ENCODE assay signal across 7 cellular contexts in genomic region chr3:13480340-13481318, GRCh38. TPM values are rescaled to one million over a fixed set of nuclear protein-coding genes. Genes with fewer than 3 reads are reported as not detected.
DNase-seq lines count a peak whose midpoint lies in the region; ATAC-seq and TF ChIP-seq lines count a peak whose summit lies in the region.

No MANE protein-coding gene starts in this region.

- H3K36me3 ChIP-seq in neutrophil = no peaks in the 10 kb centered on the region

- H3K27ac Mint-ChIP-seq in activated T-cell treated with anti-CD3 and anti-CD28 coated beads, Interleukin-2, amount 50 U/mL, for 72 hours = no peak overlapping the region

- ATAC-seq in GM19328 (IDR thresholded peaks at IDR 0.05; ENCODE audit: unreplicated experiment) = peak; percentile 11
- ATAC-seq in HG03354 (IDR thresholded peaks at IDR 0.05; ENCODE audit: poor library complexity, severe bottlenecking, unreplicated experiment) = peak; percentile 29
- no peak for ATAC-seq in activated T-cell treated with anti-CD3 and anti-CD28 coated beads, Interleukin-2, amount 50 U/mL, for 72 hours (replicated peaks in 1 of 2)
- peak; percentile 2 for ATAC-seq in foreskin keratinocyte
- no peak for ATAC-seq in HG02970 (IDR thresholded peaks at IDR 0.05; ENCODE audit: low FRiP score, unreplicated experiment)

- H3K9me3 ChIP-seq in neutrophil = no peaks in the 10 kb centered on the region

- DNase-seq in activated T-cell treated with anti-CD3 and anti-CD28 coated beads, Interleukin-2, amount 50 U/mL, for 72 hours = no peak
- no peak for DNase-seq in foreskin keratinocyte
- DNase-seq in NCI-H345 (lab: John Stamatoyannopoulos, UW) = no peak

- H3K9me3 Mint-ChIP-seq in activated T-cell treated with anti-CD3 and anti-CD28 coated beads, Interleukin-2, amount 50 U/mL, for 72 hours = no peaks in the 10 kb centered on the region

- H3K4me3 Mint-ChIP-seq in activated T-cell treated with anti-CD3 and anti-CD28 coated beads, Interleukin-2, amount 50 U/mL, for 72 hours = peak overlapping the region; percentile 84

- H3K4me3 ChIP-seq in neutrophil (ENCODE audit: low read depth in 1 of 2, low read length in 1 of 2) = peak overlapping the region; percentile 93 to 94

- H3K4me1 ChIP-seq in foreskin keratinocyte = peaks cover 12% of the 10 kb centered on the region
- H3K4me1 ChIP-seq in neutrophil (ENCODE audit: control insufficient read depth in 1 of 2, insufficient read depth in 1 of 2, low read depth in 1 of 2, low read length in 1 of 2) = peaks cover 21 to 22% of the 10 kb centered on the region in 2 experiments

- H3K27ac ChIP-seq in foreskin keratinocyte = peak overlapping the region; percentile 51
- peak overlapping the region; percentile 60 for H3K27ac ChIP-seq in neutrophil

- H3K27me3 ChIP-seq in foreskin keratinocyte = no peaks in the 10 kb centered on the region
- peaks cover 17% of the 10 kb centered on the region for H3K27me3 ChIP-seq in neutrophil

- TF ChIP-seq CTCF in foreskin keratinocyte (conservative IDR thresholded peaks at IDR 0.05) = no peak
- no peak for TF ChIP-seq CTCF in neutrophil (IDR thresholded peaks at IDR 0.05)

- H3K36me3 Mint-ChIP-seq in activated T-cell treated with anti-CD3 and anti-CD28 coated beads, Interleukin-2, amount 50 U/mL, for 72 hours (ENCODE audit: insufficient read depth in 2 of 2) = no peaks in the 10 kb centered on the region

- H3K4me1 Mint-ChIP-seq in activated T-cell treated with anti-CD3 and anti-CD28 coated beads, Interleukin-2, amount 50 U/mL, for 72 hours (ENCODE audit: low read depth) = peaks cover 23% of the 10 kb centered on the region

- peaks cover 6% of the 10 kb centered on the region for H3K27me3 Mint-ChIP-seq in activated T-cell treated with anti-CD3 and anti-CD28 coated beads, Interleukin-2, amount 50 U/mL, for 72 hours (ENCODE audit: low read depth)

RNA-seq across cellular contexts. Expression of gene HDAC11, which starts 0.5 kb away (rescaled TPM):
- 1 to 10 TPM; 6.2 to 8.0 TPM for total RNA-seq in activated T-cell treated with anti-CD3 and anti-CD28 coated beads, Interleukin-2, amount 50 U/mL, for 72 hours
- total RNA-seq in foreskin keratinocyte = 13.3 and 13.5 TPM in 2 replicates
- 13.8 and 14.9 TPM in 2 replicates for polyA plus RNA-seq in foreskin keratinocyte

Comparison
In these comparisons a context has a peak if more than half of its experiments do, and no peak if none do; other contexts are left out.
1. ATAC-seq: peak in GM19328 (single experiment), HG03354 (single experiment) and foreskin keratinocyte (single experiment); none in activated T-cell treated with anti-CD3 and anti-CD28 coated beads, Interleukin-2, amount 50 U/mL, for 72 hours (0 of 2) and HG02970 (single experiment).